ENCODE assay signal across 22 cellular contexts in genomic region chr2:48496867-48497266, GRCh38. TPM values are rescaled to one million over a fixed set of nuclear protein-coding genes. Genes with fewer than 3 reads are reported as not detected.
DNase-seq lines count a peak whose midpoint lies in the region; ATAC-seq, FAIRE-seq and TF ChIP-seq lines count a peak whose summit lies in the region.
"Had no signal": no experiment of that assay in that cellular context is flagged by ENCODE, and none has a peak within 500 bp of the region (broad histone marks: within the 10 kb centered on the region; RNA-seq: fewer than 3 reads in every experiment).

No MANE protein-coding gene starts in this region.

- H3K4me3 Mint-ChIP-seq in T-helper 17 cell = no peak overlapping the region
- H3K4me3 Mint-ChIP-seq in activated T-helper 1 cell treated with anti-CD3 and anti-CD28 coated beads, Interleukin-12 subunit alpha, Interleukin-12 subunit beta, Interleukin-2, Interleukin-4 antibody, amounts not matched to agents 30 ng/mL and 10 ng/mL and 1 ng/mL, durations not matched to agents 14 hours and 24 hours and 36 hours = no peak overlapping the region
- H3K4me3 Mint-ChIP-seq: CD4-positive, alpha-beta T cell; stimulated activated naive CD8-positive, alpha-beta T cell treated with anti-CD3 and anti-CD28 coated beads, Interleukin-15, Interleukin-2, amounts not matched to agents 100 ng/mL and 50 ng/mL, for 24 hours had no signal

- H3K9me3 ChIP-seq in T-helper 17 cell (ENCODE audit: control insufficient read depth, low read length, poor library complexity, severe bottlenecking) = no peaks in the 10 kb centered on the region
- H3K9me3 ChIP-seq: A549, HAP-1 had no signal

- TF ChIP-seq CTCF in AG04449 (IDR thresholded peaks at IDR 0.05; ENCODE audit: insufficient read depth, low read length, missing control alignments) = no peak

- ATAC-seq in T-helper 17 cell (no peak), left ventricle myocardium superior (no peak)
- ATAC-seq: left colon had no signal

- H3K27me3 Mint-ChIP-seq in T-helper 17 cell = no peaks in the 10 kb centered on the region
- no peaks in the 10 kb centered on the region for H3K27me3 Mint-ChIP-seq in activated T-helper 1 cell treated with anti-CD3 and anti-CD28 coated beads, Interleukin-12 subunit alpha, Interleukin-12 subunit beta, Interleukin-2, Interleukin-4 antibody, amounts not matched to agents 30 ng/mL and 10 ng/mL and 1 ng/mL, durations not matched to agents 14 hours and 24 hours and 36 hours (ENCODE audit: insufficient read depth)
- H3K27me3 Mint-ChIP-seq: CD4-positive, alpha-beta T cell; stimulated activated naive CD8-positive, alpha-beta T cell treated with anti-CD3 and anti-CD28 coated beads, Interleukin-15, Interleukin-2, amounts not matched to agents 100 ng/mL and 50 ng/mL, for 24 hours had no signal

- H3K4me1 Mint-ChIP-seq in T-helper 17 cell = peaks cover 4% of the 10 kb centered on the region
- no peaks in the 10 kb centered on the region for H3K4me1 Mint-ChIP-seq in activated T-helper 1 cell treated with anti-CD3 and anti-CD28 coated beads, Interleukin-12 subunit alpha, Interleukin-12 subunit beta, Interleukin-2, Interleukin-4 antibody, amounts not matched to agents 30 ng/mL and 10 ng/mL and 1 ng/mL, durations not matched to agents 14 hours and 24 hours and 36 hours (ENCODE audit: low read depth)

- FAIRE-seq in H54 (lab: Jason Lieb, UNC) = peak; percentile 61
- FAIRE-seq: A549 had no signal

- no peak overlapping the region for H3K27ac Mint-ChIP-seq in T-helper 17 cell
- H3K27ac Mint-ChIP-seq in activated T-helper 1 cell treated with anti-CD3 and anti-CD28 coated beads, Interleukin-12 subunit alpha, Interleukin-12 subunit beta, Interleukin-2, Interleukin-4 antibody, amounts not matched to agents 30 ng/mL and 10 ng/mL and 1 ng/mL, durations not matched to agents 14 hours and 24 hours and 36 hours = no peak overlapping the region
- H3K27ac Mint-ChIP-seq: CD4-positive, alpha-beta T cell; stimulated activated naive CD8-positive, alpha-beta T cell treated with anti-CD3 and anti-CD28 coated beads, Interleukin-15, Interleukin-2, amounts not matched to agents 100 ng/mL and 50 ng/mL, for 24 hours had no signal

- TF ChIP-seq POLR2A in H54 (IDR thresholded peaks at IDR 0.05; ENCODE audit: low read depth, low read length) = no peak

- CTCF ChIA-PET in AG04449 (lab: Yijun Ruan, JAX) = interaction anchor here (1.0 kb wide), 1 partner anchor 26 kb away, joined by 5 read pairs; no protein-coding TSS in a partner anchor

- no peak overlapping the region for H3K4me3 ChIP-seq in AG04449 (ENCODE audit: low read depth, low read length)
- H3K4me3 ChIP-seq: A549, HAP-1 had no signal

- POLR2A ChIA-PET in AG04449 (lab: Yijun Ruan, JAX) = interaction anchor here (0.6 kb wide), 1 partner anchor 52 kb away, joined by 3 read pairs; no protein-coding TSS in a partner anchor

- peak; percentile 80 for DNase-seq in AG04449 (ENCODE audit: low read depth, low spot score)
- no peak for DNase-seq in H54 (ENCODE audit: insufficient read length, low spot score)
- peak; percentile 85 for DNase-seq in astrocyte of the hippocampus (ENCODE audit: low read depth, low spot score)
- peak; percentile 97 for DNase-seq in iris pigment epithelial cell (ENCODE audit: low read depth)
- no peak for DNase-seq in T-helper 17 cell
- no peak for DNase-seq in mesenteric fat pad (ENCODE audit: low spot score)
- no peak for DNase-seq in activated T-helper 1 cell treated with anti-CD3 and anti-CD28 coated beads, Interleukin-12 subunit alpha, Interleukin-12 subunit beta, Interleukin-2, Interleukin-4 antibody, amounts not matched to agents 30 ng/mL and 10 ng/mL and 1 ng/mL, durations not matched to agents 14 hours and 24 hours and 36 hours (ENCODE audit: low spot score)
- no peak for DNase-seq in left ventricle myocardium superior
- DNase-seq: activated CD4-positive, CD25-positive, alpha-beta regulatory T cell treated with anti-CD3 and anti-CD28 coated beads, Interleukin-2, amount 50 U/mL, for 72 hours; amniotic stem cell; CD4-positive, alpha-beta T cell; DMS79; left colon; NCI-H1092; NCI-H69; SIG-M5; stimulated activated CD4-positive, alpha-beta T cell treated with anti-CD3 and anti-CD28 coated beads, Interleukin-2, amount 100 ng/mL, for 24 hours; T-helper 2 cell; trophoblast cell had no signal

- H3K9me3 Mint-ChIP-seq in activated T-helper 1 cell treated with anti-CD3 and anti-CD28 coated beads, Interleukin-12 subunit alpha, Interleukin-12 subunit beta, Interleukin-2, Interleukin-4 antibody, amounts not matched to agents 30 ng/mL and 10 ng/mL and 1 ng/mL, durations not matched to agents 14 hours and 24 hours and 36 hours = no peaks in the 10 kb centered on the region
- H3K9me3 Mint-ChIP-seq: CD4-positive, alpha-beta T cell; stimulated activated naive CD8-positive, alpha-beta T cell treated with anti-CD3 and anti-CD28 coated beads, Interleukin-15, Interleukin-2, amounts not matched to agents 100 ng/mL and 50 ng/mL, for 24 hours had no signal

- intact Hi-C loops in activated T-helper 1 cell treated with anti-CD3 and anti-CD28 coated beads, Interleukin-12 subunit alpha, Interleukin-12 subunit beta, Interleukin-2, Interleukin-4 antibody, amounts not matched to agents 30 ng/mL and 10 ng/mL and 1 ng/mL, durations not matched to agents 14 hours and 24 hours and 36 hours (cut with micrococcal nuclease) = no loop called here
- intact Hi-C loops in left ventricle myocardium superior (cut with micrococcal nuclease) = no loop called here

- peaks cover 5% of the 10 kb centered on the region for H3K36me3 Mint-ChIP-seq in T-helper 17 cell (ENCODE audit: low read depth)
- H3K36me3 Mint-ChIP-seq in activated T-helper 1 cell treated with anti-CD3 and anti-CD28 coated beads, Interleukin-12 subunit alpha, Interleukin-12 subunit beta, Interleukin-2, Interleukin-4 antibody, amounts not matched to agents 30 ng/mL and 10 ng/mL and 1 ng/mL, durations not matched to agents 14 hours and 24 hours and 36 hours (ENCODE audit: low read depth) = peaks cover 36% of the 10 kb centered on the region

RNA-seq across cellular contexts. Expression of gene STON1, which starts 33.1 kb away (rescaled TPM):
- 10 to 100 TPM in 1 of 2 donors, 1 to 10 TPM in 1; 4.5 to 10.9 TPM for total RNA-seq in T-helper 17 cell
- total RNA-seq in mesenteric fat pad = 163 TPM
- 1.2 and 1.3 TPM in 2 replicates for total RNA-seq in activated T-helper 1 cell treated with anti-CD3 and anti-CD28 coated beads, Interleukin-12 subunit alpha, Interleukin-12 subunit beta, Interleukin-2, Interleukin-4 antibody, amounts not matched to agents 30 ng/mL and 10 ng/mL and 1 ng/mL, durations not matched to agents 14 hours and 24 hours and 36 hours
- 6.7 TPM for total RNA-seq in left ventricle myocardium superior

RNA-seq across cellular contexts. Expression of gene PPP1R21, which starts 56.3 kb away (rescaled TPM):
- total RNA-seq in T-helper 17 cell (10 to 100 TPM; 25.2 to 30.6 TPM), mesenteric fat pad (26.8 TPM), left ventricle myocardium superior (9.9 TPM)
- 16.2 and 18.8 TPM in 2 replicates for total RNA-seq in activated T-helper 1 cell treated with anti-CD3 and anti-CD28 coated beads, Interleukin-12 subunit alpha, Interleukin-12 subunit beta, Interleukin-2, Interleukin-4 antibody, amounts not matched to agents 30 ng/mL and 10 ng/mL and 1 ng/mL, durations not matched to agents 14 hours and 24 hours and 36 hours

Comparison
In these comparisons a context has a peak if more than half of its experiments do, and no peak if none do; other contexts are left out.
1. DNase-seq: peak in AG04449 (single experiment), astrocyte of the hippocampus (single experiment) and iris pigment epithelial cell (single experiment); none in H54 (single experiment), T-helper 17 cell (0 of 3), mesenteric fat pad (single experiment), activated T-helper 1 cell treated with anti-CD3 and anti-CD28 coated beads, Interleukin-12 subunit alpha, Interleukin-12 subunit beta, Interleukin-2, Interleukin-4 antibody, amounts not matched to agents 30 ng/mL and 10 ng/mL and 1 ng/mL, durations not matched to agents 14 hours and 24 hours and 36 hours (single experiment) and left ventricle myocardium superior (single experiment).
2. RNA of gene STON1, which starts 33.1 kb away (total RNA-seq): 163 TPM in mesenteric fat pad (single experiment); 4.5 to 10.9 TPM in T-helper 17 cell, 6.7 TPM in left ventricle myocardium superior (single experiment) and 1.2 to 1.3 TPM in activated T-helper 1 cell treated with anti-CD3 and anti-CD28 coated beads, Interleukin-12 subunit alpha, Interleukin-12 subunit beta, Interleukin-2, Interleukin-4 antibody, amounts not matched to agents 30 ng/mL and 10 ng/mL and 1 ng/mL, durations not matched to agents 14 hours and 24 hours and 36 hours; every median in the first group is over 10 times any median in the second.